In genomic region chr5:109964136-109964535, GRCh38 we compare ENCODE assay signal across 1 cellular context.
TF ChIP-seq lines count a peak whose summit lies in the region.

No MANE protein-coding gene starts in this region.

TF ChIP-seq in H1, 55 proteins besides CTCF, POLR2A, EP300 and RAD21 (continued from another document):
- TF ChIP-seq HDAC2 (IDR thresholded peaks at IDR 0.05; ENCODE audit: borderline replicate concordance in 1 of 2, low read depth in 2 of 2, low read length in 2 of 2) (no peak), SIRT6 (IDR thresholded peaks at IDR 0.05; ENCODE audit: low read length) (no peak), NRF1 (IDR thresholded peaks at IDR 0.05; ENCODE audit: low read depth, low read length) (no peak), ASH2L (IDR thresholded peaks at IDR 0.05; ENCODE audit: low read length) (no peak), JUND (IDR thresholded peaks at IDR 0.05; ENCODE audit: low read length) (no peak), RNF2 (IDR thresholded peaks at IDR 0.05; ENCODE audit: borderline replicate concordance, low read depth, low read length, missing control alignments, poor library complexity, severe bottlenecking) (no peak), HDAC6 (IDR thresholded peaks at IDR 0.05; ENCODE audit: low read depth, low read length) (no peak), RBBP5 (IDR thresholded peaks at IDR 0.05; ENCODE audit: borderline replicate concordance, low read depth, low read length) (no peak), CBX8 (IDR thresholded peaks at IDR 0.05; ENCODE audit: borderline replicate concordance, low read depth, low read length) (no peak), NANOG (IDR thresholded peaks at IDR 0.05; ENCODE audit: insufficient read depth, low read depth, low read length, poor library complexity, severe bottlenecking) (no peak)
